In genomic region chr6:5679696-5680494, GRCh38 we compare ENCODE assay signal across 18 cellular contexts.
A peak's percentile ranks its signal among the peaks of the same experiment; 100 is the strongest.
DNase-seq lines count a peak whose midpoint lies in the region; ATAC-seq, FAIRE-seq and TF ChIP-seq lines count a peak whose summit lies in the region.
"Had no signal": no experiment of that assay in that cellular context is flagged by ENCODE, and none has a peak within 500 bp of the region (broad histone marks: within the 10 kb centered on the region; RNA-seq: fewer than 3 reads in every experiment).

No MANE protein-coding gene starts in this region.

- H3K4me3 Mint-ChIP-seq in CD14-positive monocyte = peak overlapping the region in 1 of 2 donors; percentile 16
- no peak overlapping the region for H3K4me3 Mint-ChIP-seq in type B pancreatic cell
- H3K4me3 Mint-ChIP-seq in osteocyte (ENCODE audit: unreplicated experiment) = no peak overlapping the region
- H3K4me3 Mint-ChIP-seq: effector memory CD8-positive, alpha-beta T cell had no signal

- H3K4me3 ChIP-seq in upper lobe of right lung = no peak overlapping the region
- H3K4me3 ChIP-seq: body of pancreas, Peyer's patch, psoas muscle had no signal

- no peaks in the 10 kb centered on the region for H3K36me3 ChIP-seq in upper lobe of right lung
- H3K36me3 ChIP-seq: Peyer's patch had no signal

- H3K9me3 Mint-ChIP-seq in CD14-positive monocyte = peaks cover 0 to 7% (median 5%) of the 10 kb centered on the region in 7 donors
- peaks cover 8% of the 10 kb centered on the region for H3K9me3 Mint-ChIP-seq in type B pancreatic cell
- H3K9me3 Mint-ChIP-seq in osteocyte (ENCODE audit: unreplicated experiment) = no peaks in the 10 kb centered on the region

- no peak for FAIRE-seq in HTR-8/SVneo (lab: Jason Lieb, UNC)

- no peak overlapping the region for H3K27ac ChIP-seq in upper lobe of right lung
- H3K27ac ChIP-seq: body of pancreas, foreskin keratinocyte, psoas muscle had no signal

- H3K27me3 Mint-ChIP-seq in CD14-positive monocyte (ENCODE audit: low read depth in 3 of 3) (no peaks in the 10 kb centered on the region), type B pancreatic cell (no peaks in the 10 kb centered on the region), osteocyte (ENCODE audit: unreplicated experiment) (no peaks in the 10 kb centered on the region)
- H3K27me3 Mint-ChIP-seq: effector memory CD8-positive, alpha-beta T cell had no signal

- no peaks in the 10 kb centered on the region for H3K27me3 ChIP-seq in upper lobe of right lung
- H3K27me3 ChIP-seq: body of pancreas, foreskin keratinocyte, Peyer's patch had no signal

- H3K9me3 ChIP-seq in upper lobe of right lung = no peaks in the 10 kb centered on the region
- H3K9me3 ChIP-seq: body of pancreas, Peyer's patch, psoas muscle had no signal

- H3K27ac Mint-ChIP-seq in CD14-positive monocyte (peak overlapping the region; percentile 66 to 86 (median 79)), type B pancreatic cell (no peak overlapping the region), osteocyte (ENCODE audit: unreplicated experiment) (no peak overlapping the region)
- H3K27ac Mint-ChIP-seq: activated T-helper 2 cell treated with anti-CD3 and anti-CD28 coated beads, Interferon-gamma antibody, Interleukin-2, Interleukin-4, amounts not matched to agents 10 μg/mL and 5 μg/mL and 100 μg/mL, durations not matched to agents 14 hours and 24 hours and 36 hours; effector memory CD8-positive, alpha-beta T cell had no signal

- ATAC-seq in GM19395 (IDR thresholded peaks at IDR 0.05; ENCODE audit: unreplicated experiment) (peak; percentile 58), upper lobe of right lung (no peak)
- ATAC-seq: body of pancreas; effector memory CD8-positive, alpha-beta T cell; foreskin keratinocyte; psoas muscle had no signal

- intact Hi-C loops in CD14-positive monocyte (cut with micrococcal nuclease) = loop anchor here in 1 of 2 donors (10.0 kb wide), 1 partner anchor 45 kb away; no protein-coding TSS in a partner anchor
- intact Hi-C loops in upper lobe of right lung (cut with DNase I) = no loop called here

- H3K36me3 Mint-ChIP-seq in CD14-positive monocyte = peaks cover 0 to 9% of the 10 kb centered on the region in 2 donors
- no peaks in the 10 kb centered on the region for H3K36me3 Mint-ChIP-seq in type B pancreatic cell
- H3K36me3 Mint-ChIP-seq in osteocyte (ENCODE audit: unreplicated experiment) = no peaks in the 10 kb centered on the region

- no peaks in the 10 kb centered on the region for H3K4me1 ChIP-seq in upper lobe of right lung
- H3K4me1 ChIP-seq: Peyer's patch, psoas muscle had no signal

- no peak for TF ChIP-seq CTCF in CD14-positive monocyte (IDR thresholded peaks at IDR 0.05)
- no peak for TF ChIP-seq CTCF in upper lobe of right lung (IDR thresholded peaks at IDR 0.05)
- TF ChIP-seq CTCF in type B pancreatic cell (conservative IDR thresholded peaks at IDR 0.05) = no peak
- no peak for TF ChIP-seq CTCF in osteocyte (IDR thresholded peaks at IDR 0.05)

- DNase-seq in CD14-positive monocyte (ENCODE audit: low spot score) (no peak), LHCN-M2 (ENCODE audit: low read depth) (peak; percentile 31), glomerular visceral epithelial cell (ENCODE audit: extremely low spot score) (peak; percentile 7), upper lobe of right lung (no peak), type B pancreatic cell (ENCODE audit: extremely low spot score, unreplicated experiment) (no peak), osteocyte (ENCODE audit: extremely low spot score, unreplicated experiment) (no peak), HTR-8/SVneo (ENCODE audit: insufficient read length, low spot score) (no peak)
- DNase-seq: activated CD4-positive, alpha-beta T cell treated with anti-CD3 and anti-CD28 coated beads for 4 hours; body of pancreas; effector memory CD8-positive, alpha-beta T cell; foreskin keratinocyte; NCI-H345; Peyer's patch; psoas muscle; stimulated activated CD4-positive, alpha-beta T cell treated with anti-CD3 and anti-CD28 coated beads, Interleukin-2, amount 100 ng/mL, for 24 hours; T-helper 1 cell had no signal

- H3K4me1 Mint-ChIP-seq in CD14-positive monocyte (peaks cover 49% of the 10 kb centered on the region), type B pancreatic cell (ENCODE audit: unreplicated experiment) (peaks cover 16% of the 10 kb centered on the region), osteocyte (ENCODE audit: unreplicated experiment) (peaks cover 37% of the 10 kb centered on the region)

Comparison
In these comparisons a context has a peak if more than half of its experiments do, and no peak if none do; other contexts are left out.
1. DNase-seq: peak in LHCN-M2 (single experiment) and glomerular visceral epithelial cell (single experiment); none in CD14-positive monocyte (single experiment), upper lobe of right lung (single experiment), type B pancreatic cell (single experiment), osteocyte (single experiment) and HTR-8/SVneo (single experiment).
2. H3K27ac Mint-ChIP-seq: peak in CD14-positive monocyte (7 of 7); none in type B pancreatic cell (single experiment) and osteocyte (single experiment).